In the genomic region with DNA sequence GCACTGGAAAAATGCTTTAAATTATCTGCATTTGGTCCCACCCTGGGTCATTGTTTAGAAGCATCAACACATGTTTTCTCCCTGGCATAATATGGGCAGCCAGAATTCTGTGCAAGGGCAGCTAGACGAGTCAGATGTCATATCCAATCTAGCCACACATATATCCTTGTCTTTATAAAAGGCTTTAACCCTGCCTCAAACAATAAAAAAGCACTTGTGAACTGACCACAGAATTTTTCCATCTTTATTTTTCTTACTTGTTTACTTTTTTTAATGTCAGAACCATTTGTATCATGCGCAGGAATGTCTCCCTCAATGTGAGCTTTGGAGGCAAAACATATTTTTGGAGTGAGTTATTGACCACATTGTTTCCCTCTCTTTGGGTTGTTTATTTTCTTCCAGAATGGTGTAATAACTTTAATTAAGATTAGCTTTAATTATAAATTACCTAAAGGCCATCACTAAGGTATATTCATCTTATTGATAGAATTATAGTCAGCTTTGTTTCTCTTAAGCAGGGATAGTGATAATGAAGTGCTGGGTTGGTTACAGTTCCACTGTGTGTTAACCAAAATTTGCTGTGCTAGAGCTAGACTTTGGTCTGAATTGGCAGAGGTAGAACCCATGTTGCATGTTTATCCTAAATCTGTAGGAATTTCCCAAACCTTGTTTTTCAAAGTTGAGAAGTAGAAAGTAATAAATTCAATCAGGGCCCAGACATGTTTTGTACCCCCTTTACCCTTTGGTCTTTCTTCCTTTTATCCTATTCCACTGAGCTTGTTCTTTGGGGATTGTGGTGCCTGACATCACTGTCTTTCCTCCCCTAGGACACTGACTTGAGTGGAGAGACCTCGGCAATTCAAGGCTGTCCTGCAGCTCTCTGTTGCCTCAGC, we compare ENCODE assay signal across 1 cellular context.
TF ChIP-seq lines count a peak whose summit lies in the region.

No MANE protein-coding gene starts in this region.

TF ChIP-seq in SK-N-SH, 30 proteins besides CTCF, POLR2A, EP300 and RAD21 (continued from another document):
- TF ChIP-seq REST (IDR thresholded peaks at IDR 0.05; ENCODE audit: low read depth, low read length), result no peak
- no peak for TF ChIP-seq CHD2 (IDR thresholded peaks at IDR 0.05; ENCODE audit: low read length, partially characterized antibody)
- peak; percentile 52; the same call in 1 of the 2 replicates for TF ChIP-seq FOSL2 (IDR thresholded peaks at IDR 0.05; ENCODE audit: borderline replicate concordance, low read depth)
- TF ChIP-seq IRF3 (IDR thresholded peaks at IDR 0.05; ENCODE audit: low read depth, low read length), result no peak
- no peak; the same call in 1 of the 2 replicates for TF ChIP-seq MEF2A (IDR thresholded peaks at IDR 0.05; ENCODE audit: borderline replicate concordance, low read depth)
- TF ChIP-seq, protein P1, sequence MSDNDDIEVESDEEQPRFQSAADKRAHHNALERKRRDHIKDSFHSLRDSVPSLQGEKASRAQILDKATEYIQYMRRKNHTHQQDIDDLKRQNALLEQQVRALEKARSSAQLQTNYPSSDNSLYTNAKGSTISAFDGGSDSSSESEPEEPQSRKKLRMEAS (IDR thresholded peaks at IDR 0.05; ENCODE audit: low read depth), result no peak; the same call in 1 of the 2 replicates
- TF ChIP-seq GATA2 (CRISPR knock-in tag; IDR thresholded peaks at IDR 0.05), result no peak
- TF ChIP-seq RXRA (IDR thresholded peaks at IDR 0.05; ENCODE audit: borderline replicate concordance, low read depth), result peak; percentile 86; the same call in 1 of the 2 replicates
- TF ChIP-seq PBX3 (IDR thresholded peaks at IDR 0.05), result peak; percentile 98
- TF ChIP-seq TCF12 (IDR thresholded peaks at IDR 0.05), result peak; percentile 94
- TF ChIP-seq NRF1 (IDR thresholded peaks at IDR 0.05; ENCODE audit: low read depth, low read length), result peak; percentile 26; the same call in 1 of the 2 replicates
- TF ChIP-seq JUND (IDR thresholded peaks at IDR 0.05), result peak; percentile 84
- peak; percentile 85; the same call in 1 of the 2 replicates for TF ChIP-seq FOXM1 (IDR thresholded peaks at IDR 0.05; ENCODE audit: low read depth)
- TF ChIP-seq GABPA (IDR thresholded peaks at IDR 0.05; ENCODE audit: low read depth), result no peak
- peak; percentile 81 for TF ChIP-seq POLR2AphosphoS5 (IDR thresholded peaks at IDR 0.05; ENCODE audit: low read depth, low read length)
- no peak for TF ChIP-seq RCOR1 (IDR thresholded peaks at IDR 0.05; ENCODE audit: low read length)
